In genomic region chr1:116256875-116257823, GRCh38 we compare ENCODE assay signal across 10 cellular contexts.
A peak's percentile ranks its signal among the peaks of the same experiment; 100 is the strongest.
DNase-seq lines count a peak whose midpoint lies in the region; ATAC-seq lines count a peak whose summit lies in the region.
"Had no signal": no experiment of that assay in that cellular context is flagged by ENCODE, and none has a peak within 500 bp of the region (broad histone marks: within the 10 kb centered on the region; RNA-seq: fewer than 3 reads in every experiment).

No MANE protein-coding gene starts in this region.

- DNase-seq in activated T-cell treated with anti-CD3 and anti-CD28 coated beads for 48 hours (ENCODE audit: low read depth) (peak; percentile 45), activated T-cell treated with anti-CD3 and anti-CD28 coated beads for 4 hours (no peak), SW480 (ENCODE audit: low spot score) (peak; percentile 8), cortex of kidney (lab: John Stamatoyannopoulos, UW) (no peak), NCI-H2081 (lab: John Stamatoyannopoulos, UW) (no peak)
- no peak for DNase-seq in stimulated activated naive B cell treated with anti-CD40 and anti-IgM and Interleukin-4, amounts not matched to agents 10 μg/mL and 1 μg/mL and 100 μg/mL, for 72 hours
- DNase-seq: effector memory CD4-positive, alpha-beta T cell; GOT3 had no signal

- H3K4me1 Mint-ChIP-seq in stimulated activated naive B cell treated with anti-CD40 and anti-IgM and Interleukin-4, amounts not matched to agents 10 μg/mL and 1 μg/mL and 100 μg/mL, for 72 hours, result peaks cover 6% of the 10 kb centered on the region in 2 donors

- ATAC-seq in HG02678 (IDR thresholded peaks at IDR 0.05; ENCODE audit: unreplicated experiment), result peak; percentile 82
- ATAC-seq in stimulated activated naive B cell treated with anti-CD40 and anti-IgM and Interleukin-4, amounts not matched to agents 10 μg/mL and 1 μg/mL and 100 μg/mL, for 72 hours (replicated peaks), result peak; percentile 46 to 66
- no peak for ATAC-seq in HG03571 (IDR thresholded peaks at IDR 0.05; ENCODE audit: unreplicated experiment)

- no peak overlapping the region for H3K27ac Mint-ChIP-seq in stimulated activated naive B cell treated with anti-CD40 and anti-IgM and Interleukin-4, amounts not matched to agents 10 μg/mL and 1 μg/mL and 100 μg/mL, for 72 hours

- no peak overlapping the region for H3K4me3 Mint-ChIP-seq in stimulated activated naive B cell treated with anti-CD40 and anti-IgM and Interleukin-4, amounts not matched to agents 10 μg/mL and 1 μg/mL and 100 μg/mL, for 72 hours

- H3K9me3 Mint-ChIP-seq in stimulated activated naive B cell treated with anti-CD40 and anti-IgM and Interleukin-4, amounts not matched to agents 10 μg/mL and 1 μg/mL and 100 μg/mL, for 72 hours, result no peaks in the 10 kb centered on the region

- H3K27me3 Mint-ChIP-seq in stimulated activated naive B cell treated with anti-CD40 and anti-IgM and Interleukin-4, amounts not matched to agents 10 μg/mL and 1 μg/mL and 100 μg/mL, for 72 hours, result peaks cover 16 to 19% of the 10 kb centered on the region in 2 donors

- no peaks in the 10 kb centered on the region for H3K36me3 Mint-ChIP-seq in stimulated activated naive B cell treated with anti-CD40 and anti-IgM and Interleukin-4, amounts not matched to agents 10 μg/mL and 1 μg/mL and 100 μg/mL, for 72 hours

Comparison
In these comparisons a context has a peak if more than half of its experiments do, and no peak if none do; other contexts are left out.
1. DNase-seq: peak in activated T-cell treated with anti-CD3 and anti-CD28 coated beads for 48 hours (single experiment) and SW480 (single experiment); none in activated T-cell treated with anti-CD3 and anti-CD28 coated beads for 4 hours (single experiment), stimulated activated naive B cell treated with anti-CD40 and anti-IgM and Interleukin-4, amounts not matched to agents 10 μg/mL and 1 μg/mL and 100 μg/mL, for 72 hours (single experiment), cortex of kidney (single experiment) and NCI-H2081 (0 of 2).